ENCODE assay signal across 11 cellular contexts in the genomic region with DNA sequence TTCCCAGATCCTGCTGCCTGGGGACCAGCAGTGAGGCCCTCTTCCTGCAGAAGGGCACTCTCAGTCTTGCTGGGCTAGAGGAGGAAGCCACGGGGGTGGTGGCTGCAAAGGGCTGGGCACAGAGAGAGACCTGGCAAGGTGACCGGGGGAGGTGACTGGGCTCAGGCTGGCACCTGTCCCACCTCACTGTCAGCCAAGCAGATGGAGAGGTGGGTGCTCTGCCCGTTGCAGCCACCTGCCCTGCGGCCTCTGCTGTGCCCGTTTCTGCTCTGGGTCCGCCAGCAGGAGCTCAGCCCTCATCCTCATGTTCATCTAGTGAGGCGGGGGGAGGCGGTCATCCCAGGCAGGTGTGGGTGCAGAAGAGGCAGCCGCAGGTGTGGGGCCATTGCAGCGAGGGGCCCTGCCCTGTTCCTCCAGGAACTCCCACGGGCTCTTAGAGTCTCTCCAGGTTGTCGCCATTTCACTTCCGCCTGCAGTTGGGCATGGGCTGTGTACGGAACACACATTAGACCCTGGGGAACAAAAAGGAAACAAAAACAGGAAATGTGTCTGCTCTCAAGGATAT. TPM values are rescaled to one million over a fixed set of nuclear protein-coding genes. Genes with fewer than 3 reads are reported as not detected.
DNase-seq lines count a peak whose midpoint lies in the region; ATAC-seq and TF ChIP-seq lines count a peak whose summit lies in the region.
"Had no signal": no experiment of that assay in that cellular context is flagged by ENCODE, and none has a peak within 500 bp of the region (broad histone marks: within the 10 kb centered on the region; RNA-seq: fewer than 3 reads in every experiment).

No MANE protein-coding gene starts in this region.

- H3K9me3 Mint-ChIP-seq in natural killer cell, result no peaks in the 10 kb centered on the region
- H3K9me3 Mint-ChIP-seq: activated T-cell treated with anti-CD3 and anti-CD28 coated beads, Interleukin-2, amount 50 U/mL, for 24 hours had no signal

- H3K36me3 ChIP-seq in parathyroid adenoma (ENCODE audit: control insufficient read depth, insufficient read depth, low read length) (no peaks in the 10 kb centered on the region), PC-3 (ENCODE audit: low read depth, low read length) (no peaks in the 10 kb centered on the region)

- no peak for TF ChIP-seq CTCF in parathyroid adenoma (IDR thresholded peaks at IDR 0.05)
- TF ChIP-seq CTCF in PC-3 (conservative IDR thresholded peaks at IDR 0.05; ENCODE audit: low read depth, low read length), result no peak
- TF ChIP-seq CTCF in natural killer cell (IDR thresholded peaks at IDR 0.05), result no peak

- no peak overlapping the region for H3K4me3 Mint-ChIP-seq in natural killer cell
- H3K4me3 Mint-ChIP-seq: activated T-cell treated with anti-CD3 and anti-CD28 coated beads, Interleukin-2, amount 50 U/mL, for 24 hours had no signal

- peaks cover 9% of the 10 kb centered on the region for H3K4me1 ChIP-seq in parathyroid adenoma
- H3K4me1 ChIP-seq in PC-3 (ENCODE audit: insufficient read depth, low read length), result peaks cover 2% of the 10 kb centered on the region; the same call in 1 of the 2 replicates

- H3K27ac ChIP-seq in parathyroid adenoma (peak overlapping the region; percentile 20), PC-3 (ENCODE audit: low read length) (no peak overlapping the region)

- no peaks in the 10 kb centered on the region for H4K20me1 ChIP-seq in PC-3 (ENCODE audit: low read length)

- CTCF ChIA-PET in PC-3 (lab: Charles Lee), result no interaction called here

- H3K9me3 ChIP-seq in parathyroid adenoma (ENCODE audit: control insufficient read depth, low read length), result no peaks in the 10 kb centered on the region
- no peaks in the 10 kb centered on the region for H3K9me3 ChIP-seq in PC-3 (ENCODE audit: low read length)

- peak overlapping the region in 1 of 2 donors; percentile 49 for H3K27ac Mint-ChIP-seq in natural killer cell
- H3K27ac Mint-ChIP-seq: activated T-cell treated with anti-CD3 and anti-CD28 coated beads, Interleukin-2, amount 50 U/mL, for 24 hours had no signal

- no TSS peak for BruUV-seq in PC-3 (replicated peaks; lab: Mats Ljungman, UMichigan)

- POLR2A ChIA-PET in PC-3 (lab: Charles Lee; ENCODE audit: unreplicated experiment), result no interaction called here

- no peaks in the 10 kb centered on the region for H3K79me2 ChIP-seq in parathyroid adenoma
- no peaks in the 10 kb centered on the region for H3K79me2 ChIP-seq in PC-3 (ENCODE audit: low read length)

- DNase-seq in NCI-H774 (lab: John Stamatoyannopoulos, UW) (peak; percentile 23), PC-3 (no peak), natural killer cell (no peak), NCI-H187 treated with DMSO at 0.1 percent for 48 hours (lab: John Stamatoyannopoulos, UW) (no peak)
- DNase-seq: activated T-cell treated with anti-CD3 and anti-CD28 coated beads, Interleukin-2, amount 50 U/mL, for 24 hours; mammary epithelial cell; SIG-M5 had no signal

- no peaks in the 10 kb centered on the region for H3F3A ChIP-seq in PC-3 (ENCODE audit: low read length, unreplicated experiment)

- H3K9me2 ChIP-seq in PC-3 (replicated peaks; ENCODE audit: low read length), result no peaks in the 10 kb centered on the region

- H2AFZ ChIP-seq in parathyroid adenoma, result peak overlapping the region; percentile 71
- H2AFZ ChIP-seq in PC-3 (ENCODE audit: low read length), result no peak overlapping the region

- H3K27me3 ChIP-seq in parathyroid adenoma (ENCODE audit: control insufficient read depth, insufficient read depth, low read length), result no peaks in the 10 kb centered on the region
- no peaks in the 10 kb centered on the region for H3K27me3 ChIP-seq in PC-3 (ENCODE audit: low read length)

- H3K27me3 Mint-ChIP-seq in natural killer cell (ENCODE audit: low read depth in 2 of 2), result peaks cover 0 to 3% of the 10 kb centered on the region in 2 donors

- H3K4me3 ChIP-seq in parathyroid adenoma (ENCODE audit: low read depth, low read length) (no peak overlapping the region), PC-3 (ENCODE audit: low read length) (no peak overlapping the region)

- H3K9ac ChIP-seq in parathyroid adenoma, result no peak overlapping the region
- H3K9ac ChIP-seq in PC-3 (ENCODE audit: low read length), result no peak overlapping the region

- H3K4me2 ChIP-seq in parathyroid adenoma (ENCODE audit: low read length) (no peak overlapping the region), PC-3 (ENCODE audit: low read length) (no peak overlapping the region)

- H3K4me1 Mint-ChIP-seq in natural killer cell, result peaks cover 8 to 12% of the 10 kb centered on the region in 2 donors

- intact Hi-C loops in PC-3 (cut with micrococcal nuclease) (loop anchor here (5.0 kb wide), 1 partner anchor 77 kb away; the partner anchor contains the start of gene KLHDC10), natural killer cell (cut with micrococcal nuclease) (no loop called here)

- ATAC-seq in GM18909 (IDR thresholded peaks at IDR 0.05; ENCODE audit: poor library complexity, unreplicated experiment), result peak; percentile 66
- ATAC-seq in HG02943 (IDR thresholded peaks at IDR 0.05; ENCODE audit: low read depth, unreplicated experiment), result peak; percentile 49
- no peak for ATAC-seq in PC-3
- ATAC-seq in natural killer cell, result no peak

- no peaks in the 10 kb centered on the region for H3K36me3 Mint-ChIP-seq in natural killer cell

RNA-seq across cellular contexts. Expression of gene TMEM209, which starts 55.5 kb away (rescaled TPM):
- total RNA-seq in PC-3 (2014; rRNA removed) (17.7 and 23.2 TPM in 2 replicates), natural killer cell (10 to 100 TPM; 26.3 to 31.0 (median 30.4) TPM)

RNA-seq across cellular contexts. Expression of gene SSMEM1, which starts 58.0 kb away (rescaled TPM):
- total RNA-seq in PC-3 (2014; rRNA removed), result not detected in 2 replicates
- total RNA-seq in natural killer cell, result not detected
- total RNA-seq: endothelial cell of umbilical vein, mammary epithelial cell had no signal

Comparison
In these comparisons a context has a peak if more than half of its experiments do, and no peak if none do; other contexts are left out.
1. ATAC-seq: peak in GM18909 (single experiment) and HG02943 (single experiment); none in PC-3 (single experiment) and natural killer cell (0 of 3).